ENCODE assay signal across 9 cellular contexts in genomic region chr10:90911133-90912048, GRCh38. TPM values are rescaled to one million over a fixed set of nuclear protein-coding genes. Genes with fewer than 3 reads are reported as not detected.
DNase-seq lines count a peak whose midpoint lies in the region; ATAC-seq, FAIRE-seq and TF ChIP-seq lines count a peak whose summit lies in the region.
"Not testable (repeated sequence)": the region's sequence is repeated elsewhere in the genome, so short reads cannot be mapped to it uniquely, and the experiment has no call there.
"Had no signal": no experiment of that assay in that cellular context is flagged by ENCODE, and none has a peak within 500 bp of the region (broad histone marks: within the 10 kb centered on the region; RNA-seq: fewer than 3 reads in every experiment).

No MANE protein-coding gene starts in this region.

- FAIRE-seq in bronchial epithelial cell (lab: Jason Lieb, UNC), result not testable (repeated sequence)
- peak; percentile 78 for FAIRE-seq in keratinocyte (lab: Jason Lieb, UNC)

- H4K20me1 ChIP-seq in keratinocyte (ENCODE audit: control insufficient read depth, extremely low read depth, insufficient read depth, low read length), result not testable (repeated sequence)

- dilution Hi-C loops in keratinocyte (cut with MboI; ENCODE audit: extremely low pct_ligation_motif_present, low sequenced_read_pairs), result not testable (repeated sequence)

- not testable (repeated sequence) for H3K9me1 ChIP-seq in keratinocyte (ENCODE audit: control insufficient read depth, extremely low read depth, insufficient read depth, low read length)

- H3K79me2 ChIP-seq in keratinocyte (ENCODE audit: control insufficient read depth, insufficient read depth, low read length), result not testable (repeated sequence)

- H3K4me3 Mint-ChIP-seq in CD14-positive monocyte, result not testable (repeated sequence)

- H3K4me2 ChIP-seq in keratinocyte (ENCODE audit: control insufficient read depth, extremely low read depth, insufficient read depth, low read depth, low read length), result peak overlapping the region; percentile 79

- not testable (repeated sequence) for H3K36me3 ChIP-seq in bronchial epithelial cell (ENCODE audit: control insufficient read depth, insufficient read depth, low read length); keratinocyte (ENCODE audit: control insufficient read depth in 2 of 2, extremely low read depth in 1 of 2, insufficient read depth in 2 of 2, low read length in 2 of 2)

- peak overlapping the region; percentile 41 for H3K27ac ChIP-seq in keratinocyte (ENCODE audit: control insufficient read depth, insufficient read depth, low read length)

- peak overlapping the region; percentile 54 for H2AFZ ChIP-seq in keratinocyte (ENCODE audit: control insufficient read depth, low read length)

- intact Hi-C loops in CD14-positive monocyte (cut with micrococcal nuclease), result loop anchor here in 1 of 2 donors (10.0 kb wide), 1 partner anchor 343 kb away; no protein-coding TSS in a partner anchor

- peak overlapping the region in 2 of 7 donors; percentile 37 to 63 for H3K27ac Mint-ChIP-seq in CD14-positive monocyte

- TF ChIP-seq CTCF in CD14-positive monocyte (IDR thresholded peaks at IDR 0.05) (peak; percentile 76), bronchial epithelial cell (IDR thresholded peaks at IDR 0.05; ENCODE audit: insufficient read depth, low read length, severe bottlenecking) (peak; percentile 78), keratinocyte (optimal IDR thresholded peaks at IDR 0.05 in 1 of 3, IDR thresholded peaks at IDR 0.05 in 1 of 3, conservative IDR thresholded peaks at IDR 0.05 in 1 of 3; ENCODE audit: extremely low read depth in 1 of 3, insufficient read depth in 2 of 3, low read length in 3 of 3) (peak; percentile 68 to 81 (median 71))

- not testable (repeated sequence) for H3K9me3 ChIP-seq in keratinocyte (ENCODE audit: control insufficient read depth, low read depth, low read length)

- not testable (repeated sequence) for H3K4me3 ChIP-seq in bronchial epithelial cell (ENCODE audit: low read depth, low read length)
- peak overlapping the region in 2 of 3 experiments; percentile 10 to 49 for H3K4me3 ChIP-seq in keratinocyte (ENCODE audit: control insufficient read depth in 2 of 3, extremely low read depth in 1 of 3, insufficient read depth in 2 of 3, low read depth in 1 of 3, low read length in 3 of 3)

- not testable (repeated sequence) for H3K4me1 Mint-ChIP-seq in CD14-positive monocyte

- H3K36me3 Mint-ChIP-seq in CD14-positive monocyte, result not testable (repeated sequence)

- H3K27me3 Mint-ChIP-seq in CD14-positive monocyte (ENCODE audit: low read depth in 3 of 3), result not testable (repeated sequence)

- not testable (repeated sequence) for H3K9me3 Mint-ChIP-seq in CD14-positive monocyte

- DNase-seq in CD14-positive monocyte (ENCODE audit: low spot score), result not testable (repeated sequence)
- peak; percentile 6 for DNase-seq in NCI-H446 treated with DMSO at 0.1 percent for 48 hours (lab: John Stamatoyannopoulos, UW)
- DNase-seq in activated CD4-positive, CD25-positive, alpha-beta regulatory T cell treated with anti-CD3 and anti-CD28 coated beads, Interleukin-2, amount 50 U/mL, for 16 hours (ENCODE audit: low read depth, low spot score), result peak; percentile 3
- DNase-seq in bronchial epithelial cell (ENCODE audit: low read depth), result peak; percentile 76
- peak; percentile 23 for DNase-seq in keratinocyte (ENCODE audit: low read depth, low spot score)
- DNase-seq in stimulated activated CD4-positive, alpha-beta T cell treated with anti-CD3 and anti-CD28 coated beads, Interleukin-15, amount 100 ng/mL, for 48 hours (ENCODE audit: low read depth in 2 of 2), result peak; percentile 15 to 36

- peak overlapping the region; percentile 35 for H3K9ac ChIP-seq in keratinocyte (ENCODE audit: control insufficient read depth, extremely low read depth, insufficient read depth, low read length)

- ATAC-seq in GM19395 (IDR thresholded peaks at IDR 0.05; ENCODE audit: unreplicated experiment) (peak; percentile 84), HG03520 (IDR thresholded peaks at IDR 0.05; ENCODE audit: unreplicated experiment) (peak; percentile 74)

- H3K27me3 ChIP-seq in bronchial epithelial cell (ENCODE audit: control insufficient read depth, insufficient read depth, low read length); keratinocyte (ENCODE audit: control insufficient read depth, extremely low read depth, insufficient read depth, low read length): not testable (repeated sequence)

- peaks cover 13% of the 10 kb centered on the region for H3K4me1 ChIP-seq in keratinocyte (ENCODE audit: control insufficient read depth, extremely low read depth, insufficient read depth, low read length)

RNA-seq across cellular contexts. Expression of gene ANKRD1, which starts 9.5 kb away (rescaled TPM):
- polyA plus RNA-seq in CD14-positive monocyte (not detected), keratinocyte (0.06 to 0.07 TPM (median 0.07 TPM) in 3 replicates)
- under 0.01 TPM in 1 of 2 replicates, not detected in the other for total RNA-seq in bronchial epithelial cell
- polyA plus RNA-seq in keratinocyte (2011; ENCODE audit: low read depth), result 21.0 TPM
- 0.05 and 0.14 TPM in 2 replicates for polyA plus RNA-seq in keratinocyte (2011; cell fraction: cytosol; rRNA removed)
- polyA plus RNA-seq in keratinocyte (2011; cell fraction: nucleus; rRNA removed), result 0.20 and 0.33 TPM in 2 replicates
- polyA plus RNA-seq in keratinocyte (2012; ENCODE audit: low replicate concordance), result 0.19 and 5.9 TPM in 2 replicates
- not detected in 3 replicates for polyA minus RNA-seq in keratinocyte
- not detected for polyA minus RNA-seq in keratinocyte (2011; cell fraction: cytosol; rRNA and poly(A)+ RNA removed)
- polyA minus RNA-seq in keratinocyte (2011; cell fraction: nucleus; rRNA and poly(A)+ RNA removed), result not detected in 2 replicates
- total RNA-seq: mononuclear cell had no signal

RNA-seq across cellular contexts. Expression of gene RPP30, which starts 39.6 kb away (rescaled TPM):
- polyA plus RNA-seq in CD14-positive monocyte, result 10 to 100 TPM; 40.3 to 42.9 TPM
- total RNA-seq in bronchial epithelial cell, result 24.1 and 25.0 TPM in 2 replicates
- polyA plus RNA-seq in keratinocyte, result 26.4 to 48.6 TPM (median 34.2 TPM) in 3 replicates
- polyA plus RNA-seq in keratinocyte (2011; ENCODE audit: low read depth), result 8.2 TPM
- polyA plus RNA-seq in keratinocyte (2011; cell fraction: cytosol; rRNA removed), result 23.0 and 35.5 TPM in 2 replicates
- 22.6 and 27.2 TPM in 2 replicates for polyA plus RNA-seq in keratinocyte (2011; cell fraction: nucleus; rRNA removed)
- polyA plus RNA-seq in keratinocyte (2012; ENCODE audit: low replicate concordance), result 39.2 and 41.6 TPM in 2 replicates
- 6.5 to 45.7 TPM (median 22.4 TPM) in 3 replicates for polyA minus RNA-seq in keratinocyte
- 20.9 TPM for polyA minus RNA-seq in keratinocyte (2011; cell fraction: cytosol; rRNA and poly(A)+ RNA removed)
- polyA minus RNA-seq in keratinocyte (2011; cell fraction: nucleus; rRNA and poly(A)+ RNA removed), result 14.4 and 20.7 TPM in 2 replicates

RNA-seq across cellular contexts. Expression of gene HTR7, which starts 53.6 kb away (rescaled TPM):
- polyA plus RNA-seq in CD14-positive monocyte (1 to 10 TPM in 1 of 2 donors, under 1 TPM in 1; 0.95 to 1.1 TPM), keratinocyte (9.0 to 12.7 TPM (median 12.2 TPM) in 3 replicates)
- total RNA-seq in bronchial epithelial cell, result 15.5 and 16.3 TPM in 2 replicates
- 5.1 TPM for polyA plus RNA-seq in keratinocyte (2011; ENCODE audit: low read depth)
- 8.5 and 11.4 TPM in 2 replicates for polyA plus RNA-seq in keratinocyte (2011; cell fraction: cytosol; rRNA removed)
- polyA plus RNA-seq in keratinocyte (2011; cell fraction: nucleus; rRNA removed), result 11.7 and 12.2 TPM in 2 replicates
- polyA plus RNA-seq in keratinocyte (2012; ENCODE audit: low replicate concordance), result 6.4 and 10.8 TPM in 2 replicates
- polyA minus RNA-seq in keratinocyte, result 11.2 to 20.1 TPM (median 17.2 TPM) in 3 replicates
- 9.4 TPM for polyA minus RNA-seq in keratinocyte (2011; cell fraction: cytosol; rRNA and poly(A)+ RNA removed)
- 19.1 and 29.4 TPM in 2 replicates for polyA minus RNA-seq in keratinocyte (2011; cell fraction: nucleus; rRNA and poly(A)+ RNA removed)
